Comparison of ENCODE assay signal across 1 cellular context in the genomic region with DNA sequence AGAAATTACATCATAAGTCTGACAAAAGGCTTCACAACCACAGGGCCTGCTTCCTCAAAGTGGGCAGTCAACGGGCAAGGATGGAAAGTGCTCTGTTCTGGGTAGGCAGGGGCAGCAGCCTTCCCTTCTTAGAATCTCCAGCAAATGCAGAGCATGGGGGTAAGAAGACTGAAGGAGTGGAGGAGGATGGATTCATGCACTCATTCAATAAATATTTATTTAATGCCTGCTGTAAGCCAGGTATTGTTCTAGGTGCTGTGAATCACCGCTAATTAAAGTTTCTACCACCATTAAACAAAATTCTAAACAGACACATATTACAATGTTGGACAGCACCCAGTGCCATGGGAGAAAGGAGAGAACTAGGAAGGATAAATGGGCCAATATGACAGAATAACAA.
TF ChIP-seq lines count a peak whose summit lies in the region.

No MANE protein-coding gene starts in this region.

TF ChIP-seq in GM12878, 131 proteins besides CTCF, POLR2A, EP300 and RAD21 (continued from another document):
- TF ChIP-seq, protein P1, sequence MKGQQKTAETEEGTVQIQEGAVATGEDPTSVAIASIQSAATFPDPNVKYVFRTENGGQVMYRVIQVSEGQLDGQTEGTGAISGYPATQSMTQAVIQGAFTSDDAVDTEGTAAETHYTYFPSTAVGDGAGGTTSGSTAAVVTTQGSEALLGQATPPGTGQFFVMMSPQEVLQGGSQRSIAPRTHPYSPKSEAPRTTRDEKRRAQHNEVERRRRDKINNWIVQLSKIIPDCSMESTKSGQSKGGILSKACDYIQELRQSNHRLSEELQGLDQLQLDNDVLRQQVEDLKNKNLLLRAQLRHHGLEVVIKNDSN (IDR thresholded peaks at IDR 0.05; ENCODE audit: borderline replicate concordance, extremely low read length, insufficient read depth, low read depth, low read length), result no peak
- TF ChIP-seq EED (IDR thresholded peaks at IDR 0.05; ENCODE audit: low read depth) (no peak), STAT1 (conservative IDR thresholded peaks at IDR 0.05) (no peak), NFIC (IDR thresholded peaks at IDR 0.05; ENCODE audit: low read depth, low read length) (no peak), TAF1 (IDR thresholded peaks at IDR 0.05; ENCODE audit: borderline replicate concordance, low read depth, low read length) (no peak), ZNF24 (IDR thresholded peaks at IDR 0.05) (no peak), NBN (IDR thresholded peaks at IDR 0.05) (no peak), FOS (IDR thresholded peaks at IDR 0.05; ENCODE audit: borderline replicate concordance, extremely low read depth, insufficient read length) (no peak), RUNX3 (IDR thresholded peaks at IDR 0.05; ENCODE audit: low read length) (no peak), TARDBP (IDR thresholded peaks at IDR 0.05; ENCODE audit: borderline replicate concordance) (no peak), LARP7 (IDR thresholded peaks at IDR 0.05) (no peak)
- TF ChIP-seq, protein P2, sequence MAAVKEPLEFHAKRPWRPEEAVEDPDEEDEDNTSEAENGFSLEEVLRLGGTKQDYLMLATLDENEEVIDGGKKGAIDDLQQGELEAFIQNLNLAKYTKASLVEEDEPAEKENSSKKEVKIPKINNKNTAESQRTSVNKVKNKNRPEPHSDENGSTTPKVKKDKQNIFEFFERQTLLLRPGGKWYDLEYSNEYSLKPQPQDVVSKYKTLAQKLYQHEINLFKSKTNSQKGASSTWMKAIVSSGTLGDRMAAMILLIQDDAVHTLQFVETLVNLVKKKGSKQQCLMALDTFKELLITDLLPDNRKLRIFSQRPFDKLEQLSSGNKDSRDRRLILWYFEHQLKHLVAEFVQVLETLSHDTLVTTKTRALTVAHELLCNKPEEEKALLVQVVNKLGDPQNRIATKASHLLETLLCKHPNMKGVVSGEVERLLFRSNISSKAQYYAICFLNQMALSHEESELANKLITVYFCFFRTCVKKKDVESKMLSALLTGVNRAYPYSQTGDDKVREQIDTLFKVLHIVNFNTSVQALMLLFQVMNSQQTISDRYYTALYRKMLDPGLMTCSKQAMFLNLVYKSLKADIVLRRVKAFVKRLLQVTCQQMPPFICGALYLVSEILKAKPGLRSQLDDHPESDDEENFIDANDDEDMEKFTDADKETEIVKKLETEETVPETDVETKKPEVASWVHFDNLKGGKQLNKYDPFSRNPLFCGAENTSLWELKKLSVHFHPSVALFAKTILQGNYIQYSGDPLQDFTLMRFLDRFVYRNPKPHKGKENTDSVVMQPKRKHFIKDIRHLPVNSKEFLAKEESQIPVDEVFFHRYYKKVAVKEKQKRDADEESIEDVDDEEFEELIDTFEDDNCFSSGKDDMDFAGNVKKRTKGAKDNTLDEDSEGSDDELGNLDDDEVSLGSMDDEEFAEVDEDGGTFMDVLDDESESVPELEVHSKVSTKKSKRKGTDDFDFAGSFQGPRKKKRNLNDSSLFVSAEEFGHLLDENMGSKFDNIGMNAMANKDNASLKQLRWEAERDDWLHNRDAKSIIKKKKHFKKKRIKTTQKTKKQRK (IDR thresholded peaks at IDR 0.05; ENCODE audit: low read depth, low read length), result no peak
- TF ChIP-seq, protein P3, sequence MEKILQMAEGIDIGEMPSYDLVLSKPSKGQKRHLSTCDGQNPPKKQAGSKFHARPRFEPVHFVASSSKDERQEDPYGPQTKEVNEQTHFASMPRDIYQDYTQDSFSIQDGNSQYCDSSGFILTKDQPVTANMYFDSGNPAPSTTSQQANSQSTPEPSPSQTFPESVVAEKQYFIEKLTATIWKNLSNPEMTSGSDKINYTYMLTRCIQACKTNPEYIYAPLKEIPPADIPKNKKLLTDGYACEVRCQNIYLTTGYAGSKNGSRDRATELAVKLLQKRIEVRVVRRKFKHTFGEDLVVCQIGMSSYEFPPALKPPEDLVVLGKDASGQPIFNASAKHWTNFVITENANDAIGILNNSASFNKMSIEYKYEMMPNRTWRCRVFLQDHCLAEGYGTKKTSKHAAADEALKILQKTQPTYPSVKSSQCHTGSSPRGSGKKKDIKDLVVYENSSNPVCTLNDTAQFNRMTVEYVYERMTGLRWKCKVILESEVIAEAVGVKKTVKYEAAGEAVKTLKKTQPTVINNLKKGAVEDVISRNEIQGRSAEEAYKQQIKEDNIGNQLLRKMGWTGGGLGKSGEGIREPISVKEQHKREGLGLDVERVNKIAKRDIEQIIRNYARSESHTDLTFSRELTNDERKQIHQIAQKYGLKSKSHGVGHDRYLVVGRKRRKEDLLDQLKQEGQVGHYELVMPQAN (conservative IDR thresholded peaks at IDR 0.05), result no peak
- TF ChIP-seq, protein P4, sequence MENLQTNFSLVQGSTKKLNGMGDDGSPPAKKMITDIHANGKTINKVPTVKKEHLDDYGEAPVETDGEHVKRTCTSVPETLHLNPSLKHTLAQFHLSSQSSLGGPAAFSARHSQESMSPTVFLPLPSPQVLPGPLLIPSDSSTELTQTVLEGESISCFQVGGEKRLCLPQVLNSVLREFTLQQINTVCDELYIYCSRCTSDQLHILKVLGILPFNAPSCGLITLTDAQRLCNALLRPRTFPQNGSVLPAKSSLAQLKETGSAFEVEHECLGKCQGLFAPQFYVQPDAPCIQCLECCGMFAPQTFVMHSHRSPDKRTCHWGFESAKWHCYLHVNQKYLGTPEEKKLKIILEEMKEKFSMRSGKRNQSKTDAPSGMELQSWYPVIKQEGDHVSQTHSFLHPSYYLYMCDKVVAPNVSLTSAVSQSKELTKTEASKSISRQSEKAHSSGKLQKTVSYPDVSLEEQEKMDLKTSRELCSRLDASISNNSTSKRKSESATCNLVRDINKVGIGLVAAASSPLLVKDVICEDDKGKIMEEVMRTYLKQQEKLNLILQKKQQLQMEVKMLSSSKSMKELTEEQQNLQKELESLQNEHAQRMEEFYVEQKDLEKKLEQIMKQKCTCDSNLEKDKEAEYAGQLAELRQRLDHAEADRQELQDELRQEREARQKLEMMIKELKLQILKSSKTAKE (IDR thresholded peaks at IDR 0.05; ENCODE audit: low read depth, poor library complexity, severe bottlenecking), result no peak
TF ChIP-seq in GM12878: peak in this region for 0.
